In the genomic region with DNA sequence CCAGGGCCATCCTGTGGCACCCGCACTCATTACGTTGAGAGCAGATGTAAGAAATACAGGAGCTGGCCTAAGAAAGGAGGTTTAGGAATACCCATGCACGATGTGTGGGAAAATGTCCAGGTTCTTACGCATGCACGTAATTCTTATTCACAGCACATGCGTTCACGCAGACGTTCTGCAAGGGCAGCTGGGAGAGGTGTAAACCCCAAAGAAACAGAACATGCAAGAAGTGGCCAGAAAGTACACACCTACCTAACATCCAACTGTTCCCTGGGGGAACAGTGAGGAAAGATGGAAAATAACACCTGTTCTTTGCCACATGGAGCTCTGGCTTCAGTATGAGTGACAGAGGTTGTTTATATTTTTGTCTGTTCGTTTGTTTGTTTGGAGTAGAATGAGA, we compare ENCODE assay signal across 19 cellular contexts.
DNase-seq lines count a peak whose midpoint lies in the region; ATAC-seq lines count a peak whose summit lies in the region.
"Had no signal": no experiment of that assay in that cellular context is flagged by ENCODE, and none has a peak within 500 bp of the region (broad histone marks: within the 10 kb centered on the region; RNA-seq: fewer than 3 reads in every experiment).

No MANE protein-coding gene starts in this region.

- DNase-seq in DMS 273 (lab: John Stamatoyannopoulos, UW; ENCODE audit: unreplicated experiment): peak; percentile 70
- no peak for DNase-seq in DMS 273 treated with DMSO at 0.1 percent for 48 hours (lab: John Stamatoyannopoulos, UW)
- DNase-seq in caudate nucleus (lab: John Stamatoyannopoulos, UW): no peak
- DNase-seq in middle frontal gyrus (ENCODE audit: extremely low spot score, low spot score): peak; percentile 50
- DNase-seq in NCI-H2029 treated with DMSO at 0.1 percent for 48 hours (lab: John Stamatoyannopoulos, UW): no peak
- no peak for DNase-seq in EL
- DNase-seq: activated CD4-positive, alpha-beta memory T cell treated with anti-CD3 and anti-CD28 coated beads for 36 hours; activated naive CD4-positive, alpha-beta T cell; GM23248; heart left ventricle; KBM-7; NCI-H2029; NCI-H510A; NK-92 treated with Interleukin-12 subunit alpha and Interleukin-12 subunit beta, amount 100 ng/mL, for 24 hours; stimulated activated CD8-positive, alpha-beta memory T cell treated with anti-CD3 and anti-CD28 coated beads, Interleukin-4, amount 100 ng/mL, for 48 hours; uterus had no signal

- no peaks in the 10 kb centered on the region for H3K27me3 ChIP-seq in subcutaneous abdominal adipose tissue (ENCODE audit: control insufficient read depth in 5 of 5, insufficient read depth in 4 of 5, low read length in 5 of 5)
- H3K27me3 ChIP-seq: heart left ventricle, uterus had no signal

- no peak overlapping the region for H3K4me3 ChIP-seq in subcutaneous abdominal adipose tissue (ENCODE audit: low read depth in 1 of 5, low read length in 5 of 5)
- H3K4me3 ChIP-seq: GM23248, heart left ventricle, uterus had no signal

- H3K4me1 ChIP-seq in subcutaneous abdominal adipose tissue (ENCODE audit: control insufficient read depth in 5 of 5, insufficient read depth in 5 of 5, low read length in 5 of 5): peaks cover 5 to 61% (median 54%) of the 10 kb centered on the region in 5 donors
- H3K4me1 ChIP-seq: uterus had no signal

- peaks cover 0 to 27% (median 14%) of the 10 kb centered on the region in 5 donors for H3K36me3 ChIP-seq in subcutaneous abdominal adipose tissue (ENCODE audit: control insufficient read depth in 5 of 5, insufficient read depth in 5 of 5, low read length in 5 of 5)
- H3K36me3 ChIP-seq: heart left ventricle, uterus had no signal

- H3K9ac ChIP-seq in subcutaneous abdominal adipose tissue (ENCODE audit: low read length in 5 of 5): no peak overlapping the region
- H3K9ac ChIP-seq: GM23248 had no signal

- no peaks in the 10 kb centered on the region for H3K9me3 ChIP-seq in subcutaneous abdominal adipose tissue (ENCODE audit: control insufficient read depth in 5 of 5, low read length in 5 of 5)
- H3K9me3 ChIP-seq: heart left ventricle, uterus had no signal

- H3K27ac ChIP-seq in caudate nucleus (ENCODE audit: low read depth, low read length) (peak overlapping the region; percentile 24), subcutaneous abdominal adipose tissue (ENCODE audit: low read depth, low read length) (peak overlapping the region; percentile 54)
- H3K27ac ChIP-seq: 22Rv1, GM23248, uterus had no signal

- no peak for ATAC-seq in HG03159 (IDR thresholded peaks at IDR 0.05; ENCODE audit: unreplicated experiment)

Comparison
In these comparisons a context has a peak if more than half of its experiments do, and no peak if none do; other contexts are left out.
1. DNase-seq: peak in DMS 273 (single experiment) and middle frontal gyrus (single experiment); none in DMS 273 treated with DMSO at 0.1 percent for 48 hours (single experiment), caudate nucleus (0 of 61), NCI-H2029 treated with DMSO at 0.1 percent for 48 hours (single experiment) and EL (single experiment).